In genomic region chr1:1110561-1110971, GRCh38 we compare ENCODE assay signal across 23 cellular contexts. TPM values are rescaled to one million over a fixed set of nuclear protein-coding genes. Genes with fewer than 3 reads are reported as not detected.
"Had no signal": no experiment of that assay in that cellular context is flagged by ENCODE, and none has a peak within 500 bp of the region (broad histone marks: within the 10 kb centered on the region; RNA-seq: fewer than 3 reads in every experiment).

No MANE protein-coding gene starts in this region.

- H3K27me3 Mint-ChIP-seq: activated B cell treated with CpG ODN at 0.5 μM for 24 hours; activated CD8-positive, alpha-beta T cell treated with anti-CD3 and anti-CD28 coated beads for 36 hours had no signal

- H3K4me1 ChIP-seq: pancreas had no signal

- H3K27ac ChIP-seq: gastrocnemius medialis, pancreas, SJSA1, tibial nerve had no signal

- FAIRE-seq: islet of Langerhans, pancreas had no signal

- H3K27ac Mint-ChIP-seq: activated B cell treated with CpG ODN at 0.5 μM for 24 hours; activated CD8-positive, alpha-beta T cell treated with anti-CD3 and anti-CD28 coated beads for 36 hours; activated T-helper 1 cell treated with anti-CD3 and anti-CD28 coated beads, Interleukin-12 subunit alpha, Interleukin-12 subunit beta, Interleukin-2, Interleukin-4 antibody, amounts not matched to agents 30 ng/mL and 10 ng/mL and 1 ng/mL, durations not matched to agents 14 hours and 24 hours and 36 hours; endodermal cell; T-helper 2 cell treated with Interferon-gamma antibody and Interleukin-4, amounts not matched to agents 5 μg/mL and 100 μg/mL, for 36 hours had no signal

- H3K36me3 ChIP-seq: pancreas had no signal

- H3K27me3 ChIP-seq: gastrocnemius medialis, pancreas, SJSA1, tibial nerve had no signal

- DNase-seq: activated B cell treated with CpG ODN at 0.5 μM for 24 hours; activated CD4-positive, alpha-beta T cell treated with anti-CD3 and anti-CD28 coated beads for 48 hours; activated CD8-positive, alpha-beta T cell treated with anti-CD3 and anti-CD28 coated beads for 36 hours; activated naive CD4-positive, alpha-beta T cell treated with Interleukin-2 at 50 U/mL for 16 hours; cerebellar nuclear complex; dermis blood vessel endothelial cell; endodermal cell; erythroblast; gastrocnemius medialis; mesenchymal stem cell; stimulated activated CD4-positive, alpha-beta T cell treated with anti-CD3 and anti-CD28 coated beads, Interleukin-4, amount 100 ng/mL, for 4 hours; stimulated activated CD8-positive, alpha-beta memory T cell treated with anti-CD3 and anti-CD28 coated beads, Interleukin-4, amount 100 ng/mL, for 48 hours; stimulated activated naive CD4-positive, alpha-beta T cell treated with Interleukin-2 at 50 U/mL for 16 hours; substantia nigra had no signal

- H3K4me3 ChIP-seq: gastrocnemius medialis, pancreas, SJSA1, tibial nerve had no signal

- H3K4me3 Mint-ChIP-seq: activated B cell treated with CpG ODN at 0.5 μM for 24 hours; activated CD8-positive, alpha-beta T cell treated with anti-CD3 and anti-CD28 coated beads for 36 hours; activated T-helper 1 cell treated with anti-CD3 and anti-CD28 coated beads, Interleukin-12 subunit alpha, Interleukin-12 subunit beta, Interleukin-2, Interleukin-4 antibody, amounts not matched to agents 30 ng/mL and 10 ng/mL and 1 ng/mL, durations not matched to agents 14 hours and 24 hours and 36 hours; endodermal cell; T-helper 2 cell treated with Interferon-gamma antibody and Interleukin-4, amounts not matched to agents 5 μg/mL and 100 μg/mL, for 36 hours had no signal

- ATAC-seq: activated CD8-positive, alpha-beta T cell treated with anti-CD3 and anti-CD28 coated beads for 36 hours; gastrocnemius medialis had no signal

- H3K9me3 ChIP-seq: pancreas had no signal

RNA-seq across cellular contexts. Expression of gene RNF223, which starts 36.5 kb away (rescaled TPM):
- total RNA-seq: activated B cell treated with CpG ODN at 0.5 μM for 24 hours; activated CD8-positive, alpha-beta T cell treated with anti-CD3 and anti-CD28 coated beads for 36 hours; dermis blood vessel endothelial cell; endodermal cell; gastrocnemius medialis; left lobe of liver; SJSA1; skeletal muscle tissue; tibial nerve had no signal
- polyA plus RNA-seq: neural cell had no signal
